In genomic region chr1:19799233-19799876, GRCh38 we compare ENCODE assay signal across 8 cellular contexts.
DNase-seq lines count a peak whose midpoint lies in the region; ATAC-seq and TF ChIP-seq lines count a peak whose summit lies in the region.

No MANE protein-coding gene starts in this region.

- peaks cover 0 to 15% (median 0%) of the 10 kb centered on the region in 11 experiments; a peak in 2 of 22 replicates for H3K36me3 ChIP-seq in BLaER1 treated with 17β-estradiol and CSF1 and Interleukin-3, amounts not matched to agents 10 nM and 100 nM
- no peaks in the 10 kb centered on the region for H3K36me3 ChIP-seq in KMS-11 (ENCODE audit: insufficient read depth)

- peak overlapping the region; percentile 84 to 94 (median 90) for H3K9ac ChIP-seq in BLaER1 treated with 17β-estradiol and CSF1 and Interleukin-3, amounts not matched to agents 10 nM and 100 nM
- peak overlapping the region; percentile 94 for H3K9ac ChIP-seq in KMS-11

- ATAC-seq in GM19455 (IDR thresholded peaks at IDR 0.05; ENCODE audit: unreplicated experiment) (peak; percentile 67), memory B cell (ENCODE audit: low read depth) (peak; percentile 71), HG02884 (IDR thresholded peaks at IDR 0.05; ENCODE audit: unreplicated experiment) (no peak)

- peaks cover 2% of the 10 kb centered on the region for H3K9me3 Mint-ChIP-seq in memory B cell

- no peaks in the 10 kb centered on the region for H3K27me3 Mint-ChIP-seq in memory B cell

- peak; percentile 67 for DNase-seq in activated CD4-positive, CD25-positive, alpha-beta regulatory T cell treated with anti-CD3 and anti-CD28 coated beads, Interleukin-2, amount 50 U/mL, for 72 hours
- DNase-seq in coronary artery (ENCODE audit: low spot score) (no peak), memory B cell (ENCODE audit: low spot score in 2 of 2) (peak; percentile 23 to 53)
- DNase-seq in stimulated activated CD8-positive, alpha-beta memory T cell treated with anti-CD3 and anti-CD28 coated beads, Interleukin-2, amount 100 ng/mL, for 1 hour (ENCODE audit: low read depth in 2 of 2), result peak; percentile 5 to 9

- no peaks in the 10 kb centered on the region for H4K20me1 ChIP-seq in BLaER1 treated with 17β-estradiol and CSF1 and Interleukin-3, amounts not matched to agents 10 nM and 100 nM
- no peaks in the 10 kb centered on the region for H4K20me1 ChIP-seq in KMS-11 (ENCODE audit: insufficient read depth)

- H3K4me3 Mint-ChIP-seq in memory B cell, result peak overlapping the region; percentile 84

- peak overlapping the region; percentile 58 to 82 (median 68) for H3K4me3 ChIP-seq in BLaER1 treated with 17β-estradiol and CSF1 and Interleukin-3, amounts not matched to agents 10 nM and 100 nM
- no peak overlapping the region for H3K4me3 ChIP-seq in KMS-11 (IDR thresholded peaks at IDR 0.05; ENCODE audit: insufficient read depth, low read depth, low read length)
- H3K4me3 ChIP-seq in coronary artery, result peak overlapping the region; percentile 76

- H3K4me1 Mint-ChIP-seq in memory B cell, result peaks cover 17% of the 10 kb centered on the region

- no peaks in the 10 kb centered on the region for H3K9me3 ChIP-seq in BLaER1 treated with 17β-estradiol and CSF1 and Interleukin-3, amounts not matched to agents 10 nM and 100 nM (replicated peaks in 1 of 11)

- peaks cover 18 to 34% (median 27%) of the 10 kb centered on the region in 10 experiments for H3K4me1 ChIP-seq in BLaER1 treated with 17β-estradiol and CSF1 and Interleukin-3, amounts not matched to agents 10 nM and 100 nM
- H3K4me1 ChIP-seq in KMS-11 (ENCODE audit: low read depth, poor library complexity, severe bottlenecking), result peaks cover 17% of the 10 kb centered on the region

- H2AFZ ChIP-seq in KMS-11 (ENCODE audit: low read depth), result peak overlapping the region; percentile 95

- peak overlapping the region; percentile 85 to 97 (median 91) for H3K27ac ChIP-seq in BLaER1 treated with 17β-estradiol and CSF1 and Interleukin-3, amounts not matched to agents 10 nM and 100 nM
- peak overlapping the region; percentile 72 for H3K27ac ChIP-seq in KMS-11
- H3K27ac ChIP-seq in coronary artery, result peak overlapping the region; percentile 69 to 85

- H3K36me3 Mint-ChIP-seq in memory B cell, result peaks cover 7% of the 10 kb centered on the region

- no peaks in the 10 kb centered on the region for H3K27me3 ChIP-seq in BLaER1 treated with 17β-estradiol and CSF1 and Interleukin-3, amounts not matched to agents 10 nM and 100 nM
- H3K27me3 ChIP-seq in KMS-11 (ENCODE audit: insufficient read depth, low read depth), result no peaks in the 10 kb centered on the region

- H3K79me2 ChIP-seq in KMS-11 (ENCODE audit: insufficient read depth, low read depth), result no peaks in the 10 kb centered on the region

- peak overlapping the region; percentile 87 to 97 (median 93) for H3K4me2 ChIP-seq in BLaER1 treated with 17β-estradiol and CSF1 and Interleukin-3, amounts not matched to agents 10 nM and 100 nM
- peak overlapping the region; percentile 92 for H3K4me2 ChIP-seq in KMS-11

- TF ChIP-seq CTCF in KMS-11 (conservative IDR thresholded peaks at IDR 0.05; ENCODE audit: low read depth, low read length) (0 out of 2 replicates have a peak, but pooled peaks have one; percentile 37), coronary artery (IDR thresholded peaks at IDR 0.05) (no peak)

- H3K27ac Mint-ChIP-seq in memory B cell, result peak overlapping the region; percentile 95
